8 cellular contexts compared by ENCODE assay signal in the genomic region with DNA sequence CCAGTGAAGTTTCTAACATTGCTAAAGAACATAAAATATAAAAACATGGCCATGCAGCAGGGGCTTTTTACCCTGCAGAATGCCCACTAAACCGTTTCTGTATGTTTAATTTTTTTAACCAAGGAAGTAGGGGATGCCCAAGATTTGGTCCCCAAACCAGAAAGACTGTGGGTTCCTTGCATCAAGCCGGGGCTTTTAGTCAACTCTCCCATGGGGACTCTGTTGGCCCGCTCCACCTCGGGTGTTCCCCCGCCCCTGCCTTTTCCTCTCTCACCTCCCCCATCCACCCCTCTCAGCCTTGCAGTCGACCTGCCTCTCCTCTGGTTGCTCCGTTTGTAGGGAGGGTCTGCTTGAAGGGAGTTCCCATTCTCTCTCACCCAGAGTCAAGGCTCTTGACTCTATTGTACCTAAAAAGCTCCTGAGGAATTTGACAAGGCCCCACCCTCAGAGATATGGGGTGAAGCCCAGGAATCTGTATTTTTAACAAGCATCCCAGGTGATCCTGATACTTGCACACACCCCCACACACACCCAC.
DNase-seq lines count a peak whose midpoint lies in the region; ATAC-seq, FAIRE-seq and TF ChIP-seq lines count a peak whose summit lies in the region.

No MANE protein-coding gene starts in this region.

- no peak for TF ChIP-seq EP300 in ovary (IDR thresholded peaks at IDR 0.05)

- H3K4me3 ChIP-seq in CD8-positive, alpha-beta memory T cell (ENCODE audit: low read length), result peak overlapping the region; percentile 60
- H3K4me3 ChIP-seq in RWPE2 (ENCODE audit: severe bottlenecking), result no peak overlapping the region
- H3K4me3 ChIP-seq in ovary, result no peak overlapping the region

- no peak for FAIRE-seq in H54 (lab: Jason Lieb, UNC)

- H3K4me3 Mint-ChIP-seq in CD8-positive, alpha-beta memory T cell, result peak overlapping the region; percentile 45 to 81 (median 74)
- peak overlapping the region; percentile 61 for H3K4me3 Mint-ChIP-seq in activated naive CD8-positive, alpha-beta T cell treated with anti-CD3 and anti-CD28 coated beads for 36 hours

- H3K27ac ChIP-seq in CD8-positive, alpha-beta memory T cell (ENCODE audit: low read depth, low read length), result peak overlapping the region; percentile 84
- peak overlapping the region; percentile 82 for H3K27ac ChIP-seq in RWPE2 (ENCODE audit: poor library complexity, severe bottlenecking)
- no peak overlapping the region for H3K27ac ChIP-seq in ovary

- H3K27me3 ChIP-seq in CD8-positive, alpha-beta memory T cell (ENCODE audit: insufficient read depth, low read length, poor library complexity, severe bottlenecking), result no peaks in the 10 kb centered on the region
- no peaks in the 10 kb centered on the region for H3K27me3 ChIP-seq in RWPE2 (ENCODE audit: insufficient read depth, poor library complexity, severe bottlenecking)
- H3K27me3 ChIP-seq in ovary, result no peaks in the 10 kb centered on the region

- peaks cover 0 to 3% of the 10 kb centered on the region in 2 donors for H3K27me3 Mint-ChIP-seq in CD8-positive, alpha-beta memory T cell
- H3K27me3 Mint-ChIP-seq in activated naive CD8-positive, alpha-beta T cell treated with anti-CD3 and anti-CD28 coated beads for 36 hours, result no peaks in the 10 kb centered on the region

- ATAC-seq in RWPE2 (ENCODE audit: low read depth), result no peak
- ATAC-seq in GM21447 (IDR thresholded peaks at IDR 0.05; ENCODE audit: unreplicated experiment), result no peak

- TF ChIP-seq POLR2A in H54 (IDR thresholded peaks at IDR 0.05; ENCODE audit: low read depth, low read length) (no peak), ovary (IDR thresholded peaks at IDR 0.05) (no peak)

- TF ChIP-seq CTCF in RWPE2 (IDR thresholded peaks at IDR 0.05; ENCODE audit: poor library complexity, severe bottlenecking) (no peak), ovary (IDR thresholded peaks at IDR 0.05) (no peak)

- H3K36me3 Mint-ChIP-seq in CD8-positive, alpha-beta memory T cell, result peaks cover 0 to 4% (median 3%) of the 10 kb centered on the region in 3 donors
- H3K36me3 Mint-ChIP-seq in activated naive CD8-positive, alpha-beta T cell treated with anti-CD3 and anti-CD28 coated beads for 36 hours, result peaks cover 57% of the 10 kb centered on the region

- peak; percentile 17 to 66 (median 31) for DNase-seq in CD8-positive, alpha-beta memory T cell
- DNase-seq in RWPE2 (ENCODE audit: low spot score) (no peak), H54 (ENCODE audit: insufficient read length, low spot score) (no peak), NCI-H146 treated with DMSO at 0.1 percent for 48 hours (lab: John Stamatoyannopoulos, UW; ENCODE audit: unreplicated experiment) (no peak), ovary (no peak)
- peak; percentile 82 for DNase-seq in activated naive CD8-positive, alpha-beta T cell treated with anti-CD3 and anti-CD28 coated beads for 36 hours
- peak; percentile 65 for DNase-seq in stimulated activated CD4-positive, alpha-beta T cell treated with anti-CD3 and anti-CD28 coated beads, Interleukin-12 subunit alpha, Interleukin-12 subunit beta, amount 100 ng/mL, for 4 hours

- H3K27ac Mint-ChIP-seq in CD8-positive, alpha-beta memory T cell, result peak overlapping the region; percentile 93 to 99 (median 96)
- peak overlapping the region; percentile 98 for H3K27ac Mint-ChIP-seq in activated naive CD8-positive, alpha-beta T cell treated with anti-CD3 and anti-CD28 coated beads for 36 hours

- POLR2A ChIA-PET in CD8-positive, alpha-beta memory T cell (lab: Charles Lee), result interaction anchor here (0.6 to 1.5 kb wide), 13 partner anchors 11 to 412 kb away, joined by 3 to 14 read pairs (median 6); partner anchors contain the start of gene IRF2BP2

- H3K4me1 ChIP-seq in CD8-positive, alpha-beta memory T cell (ENCODE audit: insufficient read depth, low read length), result peaks cover 41% of the 10 kb centered on the region
- H3K4me1 ChIP-seq in RWPE2 (ENCODE audit: insufficient read depth, poor library complexity, severe bottlenecking) (peaks cover 13% of the 10 kb centered on the region), ovary (ENCODE audit: insufficient read depth) (no peaks in the 10 kb centered on the region)

- intact Hi-C loops in ovary (cut with DNase I), result no loop called here

- no peaks in the 10 kb centered on the region for H3K36me3 ChIP-seq in CD8-positive, alpha-beta memory T cell (ENCODE audit: insufficient read depth, low read length)
- H3K36me3 ChIP-seq in RWPE2 (ENCODE audit: low read depth), result no peaks in the 10 kb centered on the region
- H3K36me3 ChIP-seq in ovary, result no peaks in the 10 kb centered on the region

- H3K4me1 Mint-ChIP-seq in CD8-positive, alpha-beta memory T cell, result peaks cover 45 to 81% (median 59%) of the 10 kb centered on the region in 3 donors
- peaks cover 92% of the 10 kb centered on the region for H3K4me1 Mint-ChIP-seq in activated naive CD8-positive, alpha-beta T cell treated with anti-CD3 and anti-CD28 coated beads for 36 hours

- WGBS in ovary, 3 donors, result 68 to 76% (median 71%) methylated on average over 7 of the region's 7 CpGs

- CTCF ChIA-PET in CD8-positive, alpha-beta memory T cell (lab: Charles Lee), result interaction anchor here (0.7 to 1.4 kb wide), 4 partner anchors 31 to 73 kb away, joined by 3 to 4 read pairs (median 3); no protein-coding TSS in a partner anchor

- peaks cover 0 to 4% (median 0%) of the 10 kb centered on the region in 5 donors for H3K9me3 Mint-ChIP-seq in CD8-positive, alpha-beta memory T cell
- H3K9me3 Mint-ChIP-seq in activated naive CD8-positive, alpha-beta T cell treated with anti-CD3 and anti-CD28 coated beads for 36 hours, result peaks cover 33% of the 10 kb centered on the region

- no peaks in the 10 kb centered on the region for H3K9me3 ChIP-seq in CD8-positive, alpha-beta memory T cell (ENCODE audit: low read length)
- H3K9me3 ChIP-seq in RWPE2 (ENCODE audit: severe bottlenecking) (no peaks in the 10 kb centered on the region), ovary (no peaks in the 10 kb centered on the region)

Comparison
In these comparisons a context has a peak if more than half of its experiments do, and no peak if none do; other contexts are left out.
1. DNase-seq: peak in CD8-positive, alpha-beta memory T cell (5 of 5), activated naive CD8-positive, alpha-beta T cell treated with anti-CD3 and anti-CD28 coated beads for 36 hours (single experiment) and stimulated activated CD4-positive, alpha-beta T cell treated with anti-CD3 and anti-CD28 coated beads, Interleukin-12 subunit alpha, Interleukin-12 subunit beta, amount 100 ng/mL, for 4 hours (single experiment); none in RWPE2 (single experiment), H54 (single experiment), NCI-H146 treated with DMSO at 0.1 percent for 48 hours (single experiment) and ovary (0 of 5).
2. H3K27ac ChIP-seq: peak in CD8-positive, alpha-beta memory T cell (single experiment) and RWPE2 (single experiment); none in ovary (0 of 2).